ENCODE assay signal across 1 cellular context in the genomic region with DNA sequence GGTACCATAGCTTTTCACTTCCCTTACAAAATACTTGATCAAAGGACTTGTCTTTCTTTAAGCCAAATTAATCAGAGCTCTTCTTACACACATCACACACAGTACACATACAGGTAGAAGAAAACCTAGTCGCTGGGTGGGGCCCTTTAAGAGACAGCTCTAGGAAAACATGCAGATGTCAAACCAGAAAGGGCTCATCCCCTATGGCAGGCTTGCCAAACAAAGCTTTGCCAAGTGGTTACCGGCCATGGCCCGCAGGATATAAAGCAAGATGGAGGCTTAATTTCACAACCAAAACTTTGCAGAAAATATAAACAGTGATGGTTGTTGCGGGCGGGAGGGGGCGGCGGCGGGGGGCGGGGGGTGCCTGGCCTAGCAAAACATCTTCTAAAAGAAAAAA.
TF ChIP-seq lines count a peak whose summit lies in the region.

No MANE protein-coding gene starts in this region.

TF ChIP-seq in GM23338, 12 proteins besides CTCF, POLR2A, EP300 and RAD21 (continued from another document):
- no peak for TF ChIP-seq JUNB (IDR thresholded peaks at IDR 0.05; ENCODE audit: unreplicated experiment)
